8 cellular contexts compared by ENCODE assay signal in genomic region chr4:147616849-147617172, GRCh38. TPM values are rescaled to one million over a fixed set of nuclear protein-coding genes. Genes with fewer than 3 reads are reported as not detected.
DNase-seq lines count a peak whose midpoint lies in the region; ATAC-seq, FAIRE-seq and TF ChIP-seq lines count a peak whose summit lies in the region.

No MANE protein-coding gene starts in this region.

- FAIRE-seq in urothelium cell line (lab: Jason Lieb, UNC): no peak

- DNase-seq in WERI-Rb-1 (no peak), testis (no peak), NCI-H1105 treated with DMSO at 0.1 percent for 48 hours (lab: John Stamatoyannopoulos, UW) (no peak), HuH-7.5 (ENCODE audit: low spot score) (no peak), urothelium cell line (ENCODE audit: low spot score) (no peak)

- TF ChIP-seq CTCF in WERI-Rb-1 (IDR thresholded peaks at IDR 0.05; ENCODE audit: low read depth, low read length) (no peak), testis (IDR thresholded peaks at IDR 0.05) (no peak)

- ATAC-seq in GM18505 (IDR thresholded peaks at IDR 0.05; ENCODE audit: unreplicated experiment) (peak; percentile 6), HG02759 (IDR thresholded peaks at IDR 0.05; ENCODE audit: unreplicated experiment) (peak; percentile 15)

- H3K27ac ChIP-seq in WERI-Rb-1: no peak overlapping the region
- H3K27ac ChIP-seq in testis: peak overlapping the region; percentile 36 to 84

- H3K4me3 ChIP-seq in WERI-Rb-1 (ENCODE audit: low read depth, low read length) (peak overlapping the region; percentile 82), iPS-11a (ENCODE audit: low read depth, low read length) (peak overlapping the region; percentile 90), testis (peak overlapping the region; percentile 85 to 90)

- 24 to 27% methylated on average over 6 of the region's 6 CpGs for WGBS in testis, 2 donors

- intact Hi-C loops in testis (cut with DNase I; ENCODE audit: low total_unique reads): no loop called here

- peaks cover 25% of the 10 kb centered on the region for H3K4me1 ChIP-seq in testis

- peaks cover 22% of the 10 kb centered on the region for H3K36me3 ChIP-seq in WERI-Rb-1
- H3K36me3 ChIP-seq in testis (ENCODE audit: low read depth, missing control alignments): no peaks in the 10 kb centered on the region

- no peaks in the 10 kb centered on the region for H3K9me3 ChIP-seq in WERI-Rb-1 (ENCODE audit: severe bottlenecking)
- H3K9me3 ChIP-seq in testis: no peaks in the 10 kb centered on the region

- H3K27me3 ChIP-seq in WERI-Rb-1 (ENCODE audit: insufficient read depth, low read depth, severe bottlenecking): no peaks in the 10 kb centered on the region
- no peaks in the 10 kb centered on the region for H3K27me3 ChIP-seq in testis

- TF ChIP-seq POLR2A in GM18505 (IDR thresholded peaks at IDR 0.05; ENCODE audit: borderline replicate concordance, extremely low read depth, insufficient read depth, insufficient read length): no peak
- TF ChIP-seq POLR2A in testis (IDR thresholded peaks at IDR 0.05): no peak

RNA-seq across cellular contexts. Expression of gene TMEM184C, which starts 0.4 kb away (rescaled TPM):
- 10 to 100 TPM; 22.7 to 33.9 TPM for total RNA-seq in testis
- polyA plus RNA-seq in testis (ENCODE audit: insufficient read depth, low read depth, low replicate concordance): 33.4 TPM
